In the genomic region with DNA sequence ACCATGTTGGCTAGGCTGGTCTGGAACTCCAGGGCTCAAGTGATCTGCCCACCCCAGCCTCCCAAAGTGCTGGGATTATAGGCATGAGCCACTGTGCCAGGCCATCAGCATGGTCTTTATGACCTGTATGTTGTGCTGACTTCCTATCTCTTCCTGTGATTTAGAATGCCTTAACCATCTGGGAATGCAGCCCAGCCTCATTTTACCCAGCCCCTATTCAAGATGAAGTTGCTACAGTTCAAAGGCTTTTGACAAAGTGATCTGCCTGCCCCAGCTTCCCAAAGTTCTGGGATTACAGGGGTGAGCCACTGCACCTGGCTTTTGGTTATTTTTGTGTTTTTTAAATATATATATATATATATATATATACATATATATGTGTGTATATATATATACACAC, we compare ENCODE assay signal across 7 cellular contexts.
"Had no signal": no experiment of that assay in that cellular context is flagged by ENCODE, and none has a peak within 500 bp of the region (broad histone marks: within the 10 kb centered on the region; RNA-seq: fewer than 3 reads in every experiment).

No MANE protein-coding gene starts in this region.

- H3K4me2 ChIP-seq: GM23338 had no signal

- H3K4me3 ChIP-seq: GM23338 had no signal

- DNase-seq: H9, HCEC 1CT, HFFc6, KBM-7 had no signal

- H2AFZ ChIP-seq: GM23338 had no signal

- ATAC-seq: GM23338, HepG2 had no signal

- H3K27ac ChIP-seq: HL-60 had no signal
